Comparison of ENCODE assay signal across 8 cellular contexts in genomic region chr2:10080536-10081304, GRCh38. TPM values are rescaled to one million over a fixed set of nuclear protein-coding genes. Genes with fewer than 3 reads are reported as not detected.
DNase-seq lines count a peak whose midpoint lies in the region; ATAC-seq and TF ChIP-seq lines count a peak whose summit lies in the region.

No MANE protein-coding gene starts in this region.

- no peaks in the 10 kb centered on the region for H3K36me3 ChIP-seq in vagina

- H3K27me3 ChIP-seq in vagina: no peaks in the 10 kb centered on the region

- peak; percentile 26 for DNase-seq in activated gamma-delta T cell (lab: John Stamatoyannopoulos, UW)
- peak; percentile 66 for DNase-seq in left kidney (ENCODE audit: low read depth, low spot score)
- no peak for DNase-seq in vagina (ENCODE audit: extremely low spot score in 2 of 2)
- no peak for DNase-seq in SW480 (ENCODE audit: low spot score)
- no peak for DNase-seq in DMS 273 (lab: John Stamatoyannopoulos, UW; ENCODE audit: unreplicated experiment)
- no peak for DNase-seq in SHP77 (lab: John Stamatoyannopoulos, UW)

- TF ChIP-seq POLR2A in vagina (IDR thresholded peaks at IDR 0.05): no peak

- intact Hi-C loops in vagina (cut with DNase I): no loop called here

- ATAC-seq in GM18861 (IDR thresholded peaks at IDR 0.05; ENCODE audit: unreplicated experiment) (peak; percentile 1), HG02970 (IDR thresholded peaks at IDR 0.05; ENCODE audit: low FRiP score, unreplicated experiment) (peak; percentile 22)

- no peaks in the 10 kb centered on the region for H3K9me3 ChIP-seq in vagina

- no peak for TF ChIP-seq CTCF in vagina (IDR thresholded peaks at IDR 0.05)

- peak overlapping the region; percentile 57 to 93 for H3K4me3 ChIP-seq in vagina

- peaks cover 9% of the 10 kb centered on the region for H3K4me1 ChIP-seq in vagina

- H3K27ac ChIP-seq in vagina: peak overlapping the region; percentile 92

RNA-seq across cellular contexts. Expression of gene CYS1, which starts 0.5 kb away (rescaled TPM):
- 13.5 TPM for total RNA-seq in vagina

RNA-seq across cellular contexts. Expression of gene KLF11, which starts 37.4 kb away (rescaled TPM):
- total RNA-seq in vagina: 30.4 TPM

RNA-seq across cellular contexts. Expression of gene RRM2, which starts 41.8 kb away (rescaled TPM):
- total RNA-seq in vagina: 11.0 TPM

Comparison
In these comparisons a context has a peak if more than half of its experiments do, and no peak if none do; other contexts are left out.
1. DNase-seq: peak in activated gamma-delta T cell (single experiment) and left kidney (single experiment); none in vagina (0 of 2), SW480 (single experiment), DMS 273 (single experiment) and SHP77 (0 of 2).